In the genomic region with DNA sequence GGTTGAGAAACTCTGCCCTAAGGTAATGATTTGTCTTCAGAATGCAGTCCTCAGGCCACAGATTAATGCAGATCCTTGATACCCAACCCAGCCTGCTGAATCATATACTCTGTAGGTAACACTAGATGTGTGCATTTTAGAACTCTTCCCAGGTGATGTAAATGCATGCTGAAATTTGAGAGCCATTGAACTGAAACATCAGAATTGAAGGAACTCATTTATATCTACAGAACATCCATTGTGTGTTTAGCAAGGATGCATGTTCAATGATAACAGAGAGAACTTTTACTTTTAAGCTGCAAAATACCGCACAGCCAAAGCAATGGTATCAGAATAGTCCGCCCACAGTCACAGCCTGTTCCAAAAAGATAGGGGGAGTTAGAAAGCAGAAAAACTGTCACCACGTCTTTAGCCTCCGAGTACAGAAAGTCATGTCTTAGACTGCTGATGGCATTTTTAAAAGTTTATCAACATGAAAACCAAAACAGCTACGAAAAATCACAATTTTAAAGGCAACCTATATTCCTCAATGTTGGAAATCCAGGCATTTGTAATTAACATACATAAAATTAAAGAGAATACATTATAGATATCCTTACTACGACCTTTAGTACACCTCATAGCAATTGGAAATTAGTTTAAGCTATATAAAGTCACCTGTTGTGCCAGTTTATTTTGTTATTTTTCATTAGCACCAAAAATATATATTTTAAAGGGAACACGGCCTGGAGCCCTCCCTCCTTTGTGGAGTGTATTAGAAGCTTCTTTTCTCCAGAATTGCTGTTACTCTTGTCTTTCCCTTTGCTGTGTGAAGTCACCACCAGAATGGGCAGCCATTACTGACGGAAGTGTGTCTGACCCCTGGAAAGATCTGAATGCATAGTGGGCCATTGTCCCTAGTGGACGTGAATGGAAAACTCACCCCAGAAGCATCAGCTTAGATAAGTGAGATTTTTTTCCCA, we compare ENCODE assay signal across 1 cellular context.
A peak's percentile ranks its signal among the peaks of the same experiment; 100 is the strongest.
TF ChIP-seq lines count a peak whose summit lies in the region.

No MANE protein-coding gene starts in this region.

TF ChIP-seq in K562, 482 proteins besides CTCF, POLR2A, EP300 and RAD21 (continued from another document and continues in another):
- TF ChIP-seq ZNF696 (CRISPR knock-in tag; conservative IDR thresholded peaks at IDR 0.05), result peak; percentile 21; the same call in 1 of the 2 replicates
- no peak for TF ChIP-seq XRCC4 (IDR thresholded peaks at IDR 0.05; ENCODE audit: extremely low read depth, insufficient read depth, insufficient read length)
- TF ChIP-seq ZNF41 (CRISPR knock-in tag; conservative IDR thresholded peaks at IDR 0.05), result 0 out of 2 replicates have a peak, but pooled peaks have one; percentile 10
- TF ChIP-seq, protein P1, sequence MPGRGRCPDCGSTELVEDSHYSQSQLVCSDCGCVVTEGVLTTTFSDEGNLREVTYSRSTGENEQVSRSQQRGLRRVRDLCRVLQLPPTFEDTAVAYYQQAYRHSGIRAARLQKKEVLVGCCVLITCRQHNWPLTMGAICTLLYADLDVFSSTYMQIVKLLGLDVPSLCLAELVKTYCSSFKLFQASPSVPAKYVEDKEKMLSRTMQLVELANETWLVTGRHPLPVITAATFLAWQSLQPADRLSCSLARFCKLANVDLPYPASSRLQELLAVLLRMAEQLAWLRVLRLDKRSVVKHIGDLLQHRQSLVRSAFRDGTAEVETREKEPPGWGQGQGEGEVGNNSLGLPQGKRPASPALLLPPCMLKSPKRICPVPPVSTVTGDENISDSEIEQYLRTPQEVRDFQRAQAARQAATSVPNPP (IDR thresholded peaks at IDR 0.05; ENCODE audit: borderline replicate concordance, insufficient read depth, insufficient read length), result no peak
- TF ChIP-seq, protein P2, sequence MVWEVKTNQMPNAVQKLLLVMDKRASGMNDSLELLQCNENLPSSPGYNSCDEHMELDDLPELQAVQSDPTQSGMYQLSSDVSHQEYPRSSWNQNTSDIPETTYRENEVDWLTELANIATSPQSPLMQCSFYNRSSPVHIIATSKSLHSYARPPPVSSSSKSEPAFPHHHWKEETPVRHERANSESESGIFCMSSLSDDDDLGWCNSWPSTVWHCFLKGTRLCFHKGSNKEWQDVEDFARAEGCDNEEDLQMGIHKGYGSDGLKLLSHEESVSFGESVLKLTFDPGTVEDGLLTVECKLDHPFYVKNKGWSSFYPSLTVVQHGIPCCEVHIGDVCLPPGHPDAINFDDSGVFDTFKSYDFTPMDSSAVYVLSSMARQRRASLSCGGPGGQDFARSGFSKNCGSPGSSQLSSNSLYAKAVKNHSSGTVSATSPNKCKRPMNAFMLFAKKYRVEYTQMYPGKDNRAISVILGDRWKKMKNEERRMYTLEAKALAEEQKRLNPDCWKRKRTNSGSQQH (CRISPR knock-in tag; IDR thresholded peaks at IDR 0.05), result 0 out of 2 replicates have a peak, but pooled peaks have one; percentile 6
- TF ChIP-seq PCBP2 (IDR thresholded peaks at IDR 0.05; ENCODE audit: low read depth, low read length, poor library complexity, severe bottlenecking), result no peak
- peak; percentile 98 for TF ChIP-seq SMARCA4 (IDR thresholded peaks at IDR 0.05)
- TF ChIP-seq, protein P3, sequence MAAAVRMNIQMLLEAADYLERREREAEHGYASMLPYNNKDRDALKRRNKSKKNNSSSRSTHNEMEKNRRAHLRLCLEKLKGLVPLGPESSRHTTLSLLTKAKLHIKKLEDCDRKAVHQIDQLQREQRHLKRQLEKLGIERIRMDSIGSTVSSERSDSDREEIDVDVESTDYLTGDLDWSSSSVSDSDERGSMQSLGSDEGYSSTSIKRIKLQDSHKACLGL (CRISPR knock-in tag; IDR thresholded peaks at IDR 0.05; ENCODE audit: borderline replicate concordance, poor library complexity, severe bottlenecking), result no peak
- peak; percentile 96 for TF ChIP-seq KLF16 (IDR thresholded peaks at IDR 0.05)
- TF ChIP-seq MCM2 (IDR thresholded peaks at IDR 0.05; ENCODE audit: low read depth), result no peak
- TF ChIP-seq ETS2 (tag; IDR thresholded peaks at IDR 0.05; ENCODE audit: borderline replicate concordance, poor library complexity, severe bottlenecking), result no peak
- TF ChIP-seq NFRKB (IDR thresholded peaks at IDR 0.05; ENCODE audit: low read depth), result peak; percentile 96
- TF ChIP-seq BRD9 (IDR thresholded peaks at IDR 0.05; ENCODE audit: low read depth, partially characterized antibody), result peak; percentile 95
- TF ChIP-seq, protein P4, sequence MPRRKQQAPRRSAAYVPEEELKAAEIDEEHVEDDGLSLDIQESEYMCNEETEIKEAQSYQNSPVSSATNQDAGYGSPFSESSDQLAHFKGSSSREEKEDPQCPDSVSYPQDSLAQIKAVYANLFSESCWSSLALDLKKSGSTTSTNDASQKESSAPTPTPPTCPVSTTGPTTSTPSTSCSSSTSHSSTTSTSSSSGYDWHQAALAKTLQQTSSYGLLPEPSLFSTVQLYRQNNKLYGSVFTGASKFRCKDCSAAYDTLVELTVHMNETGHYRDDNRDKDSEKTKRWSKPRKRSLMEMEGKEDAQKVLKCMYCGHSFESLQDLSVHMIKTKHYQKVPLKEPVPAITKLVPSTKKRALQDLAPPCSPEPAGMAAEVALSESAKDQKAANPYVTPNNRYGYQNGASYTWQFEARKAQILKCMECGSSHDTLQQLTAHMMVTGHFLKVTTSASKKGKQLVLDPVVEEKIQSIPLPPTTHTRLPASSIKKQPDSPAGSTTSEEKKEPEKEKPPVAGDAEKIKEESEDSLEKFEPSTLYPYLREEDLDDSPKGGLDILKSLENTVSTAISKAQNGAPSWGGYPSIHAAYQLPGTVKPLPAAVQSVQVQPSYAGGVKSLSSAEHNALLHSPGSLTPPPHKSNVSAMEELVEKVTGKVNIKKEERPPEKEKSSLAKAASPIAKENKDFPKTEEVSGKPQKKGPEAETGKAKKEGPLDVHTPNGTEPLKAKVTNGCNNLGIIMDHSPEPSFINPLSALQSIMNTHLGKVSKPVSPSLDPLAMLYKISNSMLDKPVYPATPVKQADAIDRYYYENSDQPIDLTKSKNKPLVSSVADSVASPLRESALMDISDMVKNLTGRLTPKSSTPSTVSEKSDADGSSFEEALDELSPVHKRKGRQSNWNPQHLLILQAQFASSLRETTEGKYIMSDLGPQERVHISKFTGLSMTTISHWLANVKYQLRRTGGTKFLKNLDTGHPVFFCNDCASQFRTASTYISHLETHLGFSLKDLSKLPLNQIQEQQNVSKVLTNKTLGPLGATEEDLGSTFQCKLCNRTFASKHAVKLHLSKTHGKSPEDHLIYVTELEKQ (CRISPR knock-in tag; IDR thresholded peaks at IDR 0.05), result no peak; the same call in 1 of the 2 replicates
- TF ChIP-seq MTA1 (IDR thresholded peaks at IDR 0.05; ENCODE audit: borderline replicate concordance), result peak; percentile 32; the same call in 1 of the 2 replicates
- TF ChIP-seq SAFB (IDR thresholded peaks at IDR 0.05; ENCODE audit: borderline replicate concordance, low read depth, low read length), result no peak
- TF ChIP-seq GTF2F1 (IDR thresholded peaks at IDR 0.05; ENCODE audit: low read depth, low read length), result 0 out of 2 replicates have a peak, but pooled peaks have one; percentile 75
- peak; percentile 99 for TF ChIP-seq EGR1 (conservative IDR thresholded peaks at IDR 0.05)
- TF ChIP-seq ZNF431 (CRISPR knock-in tag; IDR thresholded peaks at IDR 0.05), result no peak
- TF ChIP-seq, protein P5, sequence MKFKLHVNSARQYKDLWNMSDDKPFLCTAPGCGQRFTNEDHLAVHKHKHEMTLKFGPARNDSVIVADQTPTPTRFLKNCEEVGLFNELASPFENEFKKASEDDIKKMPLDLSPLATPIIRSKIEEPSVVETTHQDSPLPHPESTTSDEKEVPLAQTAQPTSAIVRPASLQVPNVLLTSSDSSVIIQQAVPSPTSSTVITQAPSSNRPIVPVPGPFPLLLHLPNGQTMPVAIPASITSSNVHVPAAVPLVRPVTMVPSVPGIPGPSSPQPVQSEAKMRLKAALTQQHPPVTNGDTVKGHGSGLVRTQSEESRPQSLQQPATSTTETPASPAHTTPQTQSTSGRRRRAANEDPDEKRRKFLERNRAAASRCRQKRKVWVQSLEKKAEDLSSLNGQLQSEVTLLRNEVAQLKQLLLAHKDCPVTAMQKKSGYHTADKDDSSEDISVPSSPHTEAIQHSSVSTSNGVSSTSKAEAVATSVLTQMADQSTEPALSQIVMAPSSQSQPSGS (CRISPR knock-in tag; IDR thresholded peaks at IDR 0.05), result no peak
- no peak for TF ChIP-seq RHOXF2B (CRISPR knock-in tag; conservative IDR thresholded peaks at IDR 0.05)
- no peak for TF ChIP-seq ZNF408 (CRISPR knock-in tag; IDR thresholded peaks at IDR 0.05; ENCODE audit: low read depth)
- TF ChIP-seq PHB2 (IDR thresholded peaks at IDR 0.05; ENCODE audit: low read depth), result peak; percentile 91
- TF ChIP-seq STAT5A (IDR thresholded peaks at IDR 0.05; ENCODE audit: borderline replicate concordance, low read length), result peak; percentile 95
- no peak for TF ChIP-seq ZNF146 (CRISPR knock-in tag; IDR thresholded peaks at IDR 0.05; ENCODE audit: unreplicated experiment)
- no peak for TF ChIP-seq RBM25 (IDR thresholded peaks at IDR 0.05; ENCODE audit: low read depth, low read length, severe bottlenecking)
- TF ChIP-seq ZKSCAN1 (IDR thresholded peaks at IDR 0.05; ENCODE audit: low read depth, low read length), result peak; percentile 34; the same call in 1 of the 2 replicates
- TF ChIP-seq ARNT (IDR thresholded peaks at IDR 0.05), result peak; percentile 12 to 97
- no peak for TF ChIP-seq CCAR2 (IDR thresholded peaks at IDR 0.05; ENCODE audit: low read depth, low read length)
- no peak for TF ChIP-seq ZC3H8 (IDR thresholded peaks at IDR 0.05)
- no peak for TF ChIP-seq ZC3H4 (CRISPR knock-in tag; IDR thresholded peaks at IDR 0.05; ENCODE audit: borderline replicate concordance)
- TF ChIP-seq TAF15 (IDR thresholded peaks at IDR 0.05; ENCODE audit: low read depth, low read length), result no peak
- TF ChIP-seq ZNF76 (CRISPR knock-in tag; IDR thresholded peaks at IDR 0.05; ENCODE audit: borderline replicate concordance), result no peak
- no peak; the same call in 1 of the 2 replicates for TF ChIP-seq HEY1 (CRISPR knock-in tag; IDR thresholded peaks at IDR 0.05; ENCODE audit: borderline replicate concordance)
- TF ChIP-seq CBX5 (IDR thresholded peaks at IDR 0.05; ENCODE audit: borderline replicate concordance, low read depth), result peak; percentile 55; the same call in 1 of the 2 replicates
- TF ChIP-seq CBX3 (IDR thresholded peaks at IDR 0.05; ENCODE audit: borderline replicate concordance in 1 of 2, low read length in 2 of 2), result peak in 1 of 2 experiments; percentile 94; a peak in 2 of 3 replicates
- TF ChIP-seq SMARCA5 (IDR thresholded peaks at IDR 0.05), result no peak; the same call in 1 of the 2 replicates
- peak; percentile 93 for TF ChIP-seq NFIC (IDR thresholded peaks at IDR 0.05)
- TF ChIP-seq JUN (IDR thresholded peaks at IDR 0.05; ENCODE audit: borderline replicate concordance, low read depth, low read length), result peak; percentile 62; the same call in 1 of the 2 replicates
- TF ChIP-seq JUN (CRISPR knock-in tag; IDR thresholded peaks at IDR 0.05; ENCODE audit: borderline replicate concordance), result peak; percentile 62; the same call in 1 of the 2 replicates
- TF ChIP-seq NONO (IDR thresholded peaks at IDR 0.05; ENCODE audit: low read depth in 2 of 2, low read length in 1 of 2), result peak in 1 of 2 experiments; percentile 76; a peak in 2 of 4 replicates
- TF ChIP-seq ZNF436 (CRISPR knock-in tag; IDR thresholded peaks at IDR 0.05), result no peak
- no peak for TF ChIP-seq SRSF3 (IDR thresholded peaks at IDR 0.05; ENCODE audit: insufficient read depth, low read length)
- TF ChIP-seq HDAC8 (tag; IDR thresholded peaks at IDR 0.05), result 0 out of 2 replicates have a peak, but pooled peaks have one; percentile 68
- no peak for TF ChIP-seq ZNF3 (CRISPR knock-in tag; IDR thresholded peaks at IDR 0.05)
- TF ChIP-seq, protein P6, sequence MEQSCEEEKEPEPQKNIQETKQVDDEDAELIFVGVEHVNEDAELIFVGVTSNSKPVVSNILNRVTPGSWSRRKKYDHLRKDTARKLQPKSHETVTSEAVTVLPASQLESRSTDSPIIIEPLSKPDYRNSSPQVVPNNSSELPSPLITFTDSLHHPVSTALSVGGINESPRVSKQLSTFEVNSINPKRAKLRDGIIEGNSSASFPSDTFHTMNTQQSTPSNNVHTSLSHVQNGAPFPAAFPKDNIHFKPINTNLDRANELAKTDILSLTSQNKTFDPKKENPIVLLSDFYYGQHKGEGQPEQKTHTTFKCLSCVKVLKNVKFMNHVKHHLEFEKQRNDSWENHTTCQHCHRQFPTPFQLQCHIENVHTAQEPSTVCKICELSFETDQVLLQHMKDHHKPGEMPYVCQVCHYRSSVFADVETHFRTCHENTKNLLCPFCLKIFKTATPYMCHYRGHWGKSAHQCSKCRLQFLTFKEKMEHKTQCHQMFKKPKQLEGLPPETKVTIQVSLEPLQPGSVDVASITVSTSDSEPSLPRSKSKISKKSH (CRISPR knock-in tag; IDR thresholded peaks at IDR 0.05), result no peak
- TF ChIP-seq IFI16 (CRISPR knock-in tag; IDR thresholded peaks at IDR 0.05), result no peak
- no peak for TF ChIP-seq ZKSCAN3 (CRISPR knock-in tag; IDR thresholded peaks at IDR 0.05)
- 0 out of 2 replicates have a peak, but pooled peaks have one; percentile 31 for TF ChIP-seq CEBPG (CRISPR knock-in tag; IDR thresholded peaks at IDR 0.05)
- TF ChIP-seq CEBPG (tag; conservative IDR thresholded peaks at IDR 0.05 in 1 of 2, IDR thresholded peaks at IDR 0.05 in 1 of 2), result no peak
- TF ChIP-seq LEF1 (IDR thresholded peaks at IDR 0.05), result peak; percentile 99
- TF ChIP-seq ZNF324 (CRISPR knock-in tag; IDR thresholded peaks at IDR 0.05), result no peak
- TF ChIP-seq SNRNP70 (optimal IDR thresholded peaks at IDR 0.05; ENCODE audit: low read depth, low read length), result no peak
- no peak for TF ChIP-seq PHF20 (IDR thresholded peaks at IDR 0.05; ENCODE audit: partially characterized antibody)
- TF ChIP-seq HDAC1 (IDR thresholded peaks at IDR 0.05), result peak; percentile 66 to 85; a peak in 3 of 4 replicates
- TF ChIP-seq MTA3 (IDR thresholded peaks at IDR 0.05; ENCODE audit: borderline replicate concordance), result peak; percentile 74
- peak; percentile 99 for TF ChIP-seq CBFA2T2 (conservative IDR thresholded peaks at IDR 0.05)
- peak; percentile 79 for TF ChIP-seq CREB1 (IDR thresholded peaks at IDR 0.05)
- 0 out of 2 replicates have a peak, but pooled peaks have one; percentile 22 for TF ChIP-seq CREB1 (CRISPR knock-in tag; IDR thresholded peaks at IDR 0.05)
- no peak for TF ChIP-seq ZFP30 (CRISPR knock-in tag; IDR thresholded peaks at IDR 0.05; ENCODE audit: borderline replicate concordance)
- TF ChIP-seq ZNF766 (CRISPR knock-in tag; conservative IDR thresholded peaks at IDR 0.05), result peak; percentile 64
- TF ChIP-seq SREBF1 (IDR thresholded peaks at IDR 0.05; ENCODE audit: borderline replicate concordance, low read depth, low read length), result no peak
- TF ChIP-seq YY1 (IDR thresholded peaks at IDR 0.05; ENCODE audit: borderline replicate concordance in 1 of 3, control insufficient read depth in 1 of 3, extremely low read depth in 1 of 3, insufficient read depth in 3 of 3, insufficient read length in 1 of 3, insufficient replicate concordance in 2 of 3, low read depth in 1 of 3, low read length in 2 of 3), result peak; percentile 62 to 97 (median 79)
- TF ChIP-seq CHD4 (IDR thresholded peaks at IDR 0.05; ENCODE audit: insufficient read depth, insufficient replicate concordance, low read depth, low read length, poor library complexity, severe bottlenecking), result no peak
- no peak for TF ChIP-seq GATAD2A (IDR thresholded peaks at IDR 0.05)
- no peak; the same call in 1 of the 2 replicates for TF ChIP-seq LARP7 (IDR thresholded peaks at IDR 0.05)
- peak; percentile 95 to 96 for TF ChIP-seq TRIM24 (IDR thresholded peaks at IDR 0.05)
- no peak for TF ChIP-seq NELFE (IDR thresholded peaks at IDR 0.05; ENCODE audit: insufficient read depth, insufficient read length)
- TF ChIP-seq NCOA6 (IDR thresholded peaks at IDR 0.05), result peak; percentile 13; the same call in 1 of the 2 replicates
- TF ChIP-seq ZSCAN29 (IDR thresholded peaks at IDR 0.05), result no peak
